ENCODE assay signal across 18 cellular contexts in the genomic region with DNA sequence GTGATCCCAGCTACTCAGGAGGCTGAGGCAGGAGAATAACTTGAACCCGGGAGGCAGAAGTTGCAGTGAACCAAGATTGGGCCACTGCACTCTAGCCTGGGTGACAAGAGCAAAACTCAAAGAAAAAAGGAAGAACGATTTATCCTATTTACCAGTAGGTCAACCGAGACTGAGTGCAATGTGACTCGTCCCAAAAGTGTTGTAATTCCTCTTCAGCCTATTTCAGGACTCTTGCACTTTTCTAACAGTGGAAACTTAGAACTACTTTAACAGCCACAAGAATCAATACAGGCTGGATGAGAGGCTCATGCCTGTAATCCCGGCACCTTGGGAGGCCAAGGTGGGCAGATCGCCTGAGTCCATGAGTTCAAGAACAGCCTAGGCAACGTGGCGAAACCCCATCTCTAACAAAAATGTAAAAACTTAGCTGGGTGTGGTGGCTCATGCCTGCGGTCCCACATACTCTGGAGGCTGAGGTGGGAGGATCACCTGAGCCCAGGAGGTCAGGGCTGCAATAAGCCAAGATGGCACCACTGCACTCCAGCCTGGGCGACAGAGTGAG. TPM values are rescaled to one million over a fixed set of nuclear protein-coding genes. Genes with fewer than 3 reads are reported as not detected.
A peak's percentile ranks its signal among the peaks of the same experiment; 100 is the strongest.
DNase-seq lines count a peak whose midpoint lies in the region; ATAC-seq, FAIRE-seq and TF ChIP-seq lines count a peak whose summit lies in the region.
"Had no signal": no experiment of that assay in that cellular context is flagged by ENCODE, and none has a peak within 500 bp of the region (broad histone marks: within the 10 kb centered on the region; RNA-seq: fewer than 3 reads in every experiment).

No MANE protein-coding gene starts in this region.

- no peak overlapping the region for H3K4ac ChIP-seq in mesenchymal stem cell (ENCODE audit: low read depth in 1 of 2, low read length in 2 of 2)

- in situ Hi-C loops in K562 (cut with MboI), result no loop called here

- H3K4me1 ChIP-seq in K562 (replicated peaks in 1 of 2; ENCODE audit: control insufficient read depth in 2 of 2, insufficient read depth in 2 of 2, low read length in 2 of 2) (peaks cover 34 to 44% of the 10 kb centered on the region in 2 experiments), mesenchymal stem cell (ENCODE audit: control insufficient read depth, insufficient read depth, low read depth, low read length) (peaks cover 6% of the 10 kb centered on the region)
- H3K4me1 ChIP-seq: SJCRH30 had no signal

- CTCF ChIA-PET in K562 (lab: Yijun Ruan, JAX; ENCODE audit: low intra/inter-chr PET ratio), result no interaction called here

- H3K9me3 ChIP-seq in K562 (replicated peaks; ENCODE audit: control insufficient read depth, insufficient read depth, low read depth, low read length) (no peaks in the 10 kb centered on the region), mesenchymal stem cell (ENCODE audit: control insufficient read depth, low read length) (no peaks in the 10 kb centered on the region)
- H3K9me3 ChIP-seq: SJCRH30 had no signal

- TF ChIP-seq RAD21 in K562 (CRISPR knock-in tag; conservative IDR thresholded peaks at IDR 0.05 in 1 of 2, IDR thresholded peaks at IDR 0.05 in 1 of 2), result no peak

- WGBS in K562 (ENCODE audit: insufficient coverage, low coverage, missing lambda C conversion rate), result 56% methylated on average over 10 of the region's 10 CpGs
- 90% methylated on average over 9 of the region's 10 CpGs for WGBS in mesenchymal stem cell

- no peak for TF ChIP-seq EP300 in K562 (IDR thresholded peaks at IDR 0.05; ENCODE audit: low read length)

- POLR2A ChIA-PET in K562 (lab: Yijun Ruan, JAX), result interaction anchor here (1.1 to 1.4 kb wide), 2 partner anchors 11 to 12 kb away, joined by 3 to 4 read pairs; no protein-coding TSS in a partner anchor

- H3K36me3 ChIP-seq in K562 (ENCODE audit: control insufficient read depth, insufficient read depth, low read length) (no peaks in the 10 kb centered on the region), mesenchymal stem cell (ENCODE audit: control insufficient read depth in 1 of 2, insufficient read depth in 2 of 2, low read depth in 1 of 2, low read length in 2 of 2) (no peaks in the 10 kb centered on the region)
- H3K36me3 ChIP-seq: SJCRH30 had no signal

- H2BK12ac ChIP-seq in mesenchymal stem cell (ENCODE audit: low read length in 2 of 2), result no peak overlapping the region

- TF ChIP-seq POLR2A in NB4 (IDR thresholded peaks at IDR 0.05; ENCODE audit: extremely low read depth, insufficient read length) (no peak), K562 (conservative IDR thresholded peaks at IDR 0.05) (no peak)

- no peak overlapping the region for H3K23ac ChIP-seq in mesenchymal stem cell (ENCODE audit: low read length in 2 of 2)

- H3K27me3 ChIP-seq in K562 (ENCODE audit: control insufficient read depth in 2 of 2, insufficient read depth in 2 of 2, low read length in 2 of 2) (no peaks in the 10 kb centered on the region), mesenchymal stem cell (ENCODE audit: control insufficient read depth in 1 of 2, insufficient read depth in 1 of 2, low read length in 2 of 2) (no peaks in the 10 kb centered on the region)
- H3K27me3 ChIP-seq: SJCRH30 had no signal

- peak overlapping the region in 1 of 2 experiments; percentile 54; a peak in 1 of 4 replicates for H3K9ac ChIP-seq in K562 (ENCODE audit: insufficient read depth in 1 of 2, low read depth in 2 of 2, low read length in 2 of 2)
- H3K9ac ChIP-seq in mesenchymal stem cell (ENCODE audit: low read length), result no peak overlapping the region

- no peak for ATAC-seq in K562

- no peak overlapping the region for H3K18ac ChIP-seq in mesenchymal stem cell (ENCODE audit: low read depth in 1 of 2, low read length in 2 of 2)

- no peak overlapping the region for H3K14ac ChIP-seq in mesenchymal stem cell (ENCODE audit: low read length in 2 of 2)

- TF ChIP-seq CTCF in NB4 (IDR thresholded peaks at IDR 0.05; ENCODE audit: low read depth, low read length) (no peak), K562 (IDR thresholded peaks at IDR 0.05 in 2 of 3, conservative IDR thresholded peaks at IDR 0.05 in 1 of 3; ENCODE audit: insufficient read depth in 2 of 3, low read depth in 1 of 3, low read length in 3 of 3) (no peak)

- BruUV-seq in K562 (replicated peaks; lab: Mats Ljungman, UMichigan), result no TSS peak

- H2AK5ac ChIP-seq in mesenchymal stem cell (ENCODE audit: low read length, severe bottlenecking), result no peak overlapping the region

- H3K4me2 ChIP-seq in K562 (ENCODE audit: insufficient read depth, low read length), result no peak overlapping the region
- H3K4me2 ChIP-seq in mesenchymal stem cell (ENCODE audit: low read length, poor library complexity, severe bottlenecking), result no peak overlapping the region

- peaks cover 14% of the 10 kb centered on the region; the same call in 2 of the 3 replicates for H3K79me2 ChIP-seq in K562 (ENCODE audit: control insufficient read depth, insufficient read depth, low read length)

- no peak for FAIRE-seq in K562 (lab: Jason Lieb, UNC)

- DNase-seq in CD1c-positive myeloid dendritic cell (ENCODE audit: extremely low spot score) (peak; percentile 47), NB4 (ENCODE audit: low read depth) (peak; percentile 50), K562 (ENCODE audit: extremely low read depth in 1 of 4, low spot score in 3 of 4) (no peak), mesenchymal stem cell (peak; percentile 26), globus pallidus (ENCODE audit: low spot score) (no peak), ecto neural progenitor cell (ENCODE audit: low spot score) (no peak), NAMALWA (ENCODE audit: low spot score) (no peak)
- DNase-seq in stimulated activated CD4-positive, alpha-beta T cell treated with anti-CD3 and anti-CD28 coated beads, Interleukin-2, amount 100 ng/mL, for 48 hours, result no peak
- DNase-seq: HCEC 1CT, NCI-H1092 treated with DMSO at 0.1 percent for 48 hours, NCI-H1694, NCI-H2107, NCI-H748 treated with DMSO at 0.1 percent for 48 hours, SJCRH30 had no signal

- peaks cover under 1% of the 10 kb centered on the region for H3K79me1 ChIP-seq in mesenchymal stem cell (replicated peaks; ENCODE audit: low read length, poor library complexity, severe bottlenecking)

- no peaks in the 10 kb centered on the region for H3K9me1 ChIP-seq in K562 (ENCODE audit: control insufficient read depth, insufficient read depth, low read length)

- H4K20me1 ChIP-seq in K562 (replicated peaks; ENCODE audit: control insufficient read depth, insufficient read depth, low read length), result no peaks in the 10 kb centered on the region

- no peak overlapping the region for H2BK15ac ChIP-seq in mesenchymal stem cell (ENCODE audit: low read depth, poor library complexity, severe bottlenecking)

- H2AFZ ChIP-seq in K562 (ENCODE audit: low read depth, low read length), result 0 out of 2 replicates have a peak overlapping the region, but pooled peaks have one; percentile 42
- H2AFZ ChIP-seq in mesenchymal stem cell (ENCODE audit: low read depth, low read length), result no peak overlapping the region

- H3K4me3 ChIP-seq in NB4 (ENCODE audit: low read depth, low read length) (no peak overlapping the region), K562 (no peak overlapping the region), mesenchymal stem cell (ENCODE audit: insufficient read depth in 1 of 2, low read depth in 1 of 2, low read length in 2 of 2) (no peak overlapping the region)
- H3K4me3 ChIP-seq: SJCRH30 had no signal

- intact Hi-C loops in K562 (cut with micrococcal nuclease), result no loop called here

- no peak overlapping the region for H2BK120ac ChIP-seq in mesenchymal stem cell (ENCODE audit: low read depth, low read length)

- H3K27ac ChIP-seq in K562 (ENCODE audit: extremely low read depth, low read depth, low read length) (peak overlapping the region; percentile 100), mesenchymal stem cell (ENCODE audit: low read length, poor library complexity, severe bottlenecking) (no peak overlapping the region)
- H3K27ac ChIP-seq: SJCRH30 had no signal

- H4K8ac ChIP-seq in mesenchymal stem cell (ENCODE audit: low read length), result no peak overlapping the region

- no peak overlapping the region for H4K91ac ChIP-seq in mesenchymal stem cell (ENCODE audit: low read length)

- H2BK5ac ChIP-seq in mesenchymal stem cell (ENCODE audit: low read depth, low read length, poor library complexity, severe bottlenecking), result no peak overlapping the region

RNA-seq across cellular contexts. Expression of a gene that starts 4.3 kb away (rescaled TPM):
- 31.6 and 83.2 TPM in 2 replicates for total RNA-seq in K562 (2011; cell fraction: chromatin; rRNA removed; ENCODE audit: low replicate concordance)
- 66.3 and 72.5 TPM in 2 replicates for total RNA-seq in K562 (2011; cell fraction: nucleolus; rRNA removed)
- total RNA-seq in K562 (2011; cell fraction: nucleoplasm; rRNA removed), result 41.0 and 45.6 TPM in 2 replicates
- 51.4 and 68.1 TPM in 2 replicates for total RNA-seq in K562 (2014; rRNA removed)
- 10.6 and 12.3 TPM in 2 replicates for total RNA-seq in K562 (2014; rRNA removed; fragmentation: Illumina TruSeq; extraction: Trizol)
- total RNA-seq in K562 (2015; rRNA removed; fragmentation: Illumina TruSeq; extraction: Trizol), result 32.9 and 35.0 TPM in 2 replicates
- total RNA-seq in K562 (2021), result 56.7 and 58.2 TPM in 2 replicates
- polyA plus RNA-seq in K562 (2011; rRNA removed), result 24.0 and 37.5 TPM in 2 replicates
- polyA plus RNA-seq in K562 (2011; cell fraction: cytosol; rRNA removed), result 42.2 and 70.3 TPM in 2 replicates
- 71.7 and 110 TPM in 2 replicates for polyA plus RNA-seq in K562 (2011; cell fraction: nucleus; rRNA removed)
- 51.4 and 65.3 TPM in 2 replicates for polyA plus RNA-seq in K562 (2012)
- 23.8 and 51.0 TPM in 2 replicates for polyA plus RNA-seq in K562 (2014; fragmentation: Illumina TruSeq; extraction: Trizol)
- polyA plus RNA-seq in K562 (2014; fragmentation: Nextera tagmentation; extraction: Ambion mirVana), result 1 to 10 TPM in 1 of 2 experiments, under 1 TPM in 1; 0.11 to 1.5 TPM
- polyA plus RNA-seq in K562 (2014; rRNA removed), result 61.9 and 73.8 TPM in 2 replicates
- 12.7 and 17.8 TPM in 2 replicates for polyA minus RNA-seq in K562 (2011; rRNA and poly(A)+ RNA removed)
- 15.7 and 17.4 TPM in 2 replicates for polyA minus RNA-seq in K562 (2011; cell fraction: cytosol; rRNA and poly(A)+ RNA removed)
- 28.8 and 37.7 TPM in 2 replicates for polyA minus RNA-seq in K562 (2011; cell fraction: nucleus; rRNA and poly(A)+ RNA removed)
- polyA plus RNA-seq in mesenchymal stem cell (2013, experiment 1 of 2), result 29.2 TPM
- polyA plus RNA-seq in mesenchymal stem cell (2013, experiment 2 of 2), result 27.7 TPM

RNA-seq across cellular contexts. Expression of a gene that starts 6.6 kb away (rescaled TPM):
- total RNA-seq in K562 (2011; cell fraction: chromatin; rRNA removed; ENCODE audit: low replicate concordance), result 3.9 and 8.3 TPM in 2 replicates
- 5.0 and 5.5 TPM in 2 replicates for total RNA-seq in K562 (2011; cell fraction: nucleolus; rRNA removed)
- 3.6 and 5.6 TPM in 2 replicates for total RNA-seq in K562 (2011; cell fraction: nucleoplasm; rRNA removed)
- 0.41 and 0.78 TPM in 2 replicates for total RNA-seq in K562 (2014; rRNA removed)
- 0.45 and 0.65 TPM in 2 replicates for total RNA-seq in K562 (2014; rRNA removed; fragmentation: Illumina TruSeq; extraction: Trizol)
- total RNA-seq in K562 (2015; rRNA removed; fragmentation: Illumina TruSeq; extraction: Trizol), result 0.45 and 0.76 TPM in 2 replicates
- total RNA-seq in K562 (2021), result 1.9 and 2.3 TPM in 2 replicates
- 1.2 and 1.9 TPM in 2 replicates for polyA plus RNA-seq in K562 (2011; rRNA removed)
- 1.4 and 1.9 TPM in 2 replicates for polyA plus RNA-seq in K562 (2011; cell fraction: cytosol; rRNA removed)
- 11.3 and 12.5 TPM in 2 replicates for polyA plus RNA-seq in K562 (2011; cell fraction: nucleus; rRNA removed)
- polyA plus RNA-seq in K562 (2012), result 2.0 and 3.0 TPM in 2 replicates
- 0.89 and 1.1 TPM in 2 replicates for polyA plus RNA-seq in K562 (2014; fragmentation: Illumina TruSeq; extraction: Trizol)
- under 1 TPM; 0.25 to 0.49 TPM for polyA plus RNA-seq in K562 (2014; fragmentation: Nextera tagmentation; extraction: Ambion mirVana)
- polyA plus RNA-seq in K562 (2014; rRNA removed), result 0.69 and 1.6 TPM in 2 replicates
- polyA minus RNA-seq in K562 (2011; rRNA and poly(A)+ RNA removed), result 0.42 and 0.57 TPM in 2 replicates
- polyA minus RNA-seq in K562 (2011; cell fraction: cytosol; rRNA and poly(A)+ RNA removed), result 1.5 TPM in 1 of 2 replicates, not detected in the other
- 2.0 and 2.2 TPM in 2 replicates for polyA minus RNA-seq in K562 (2011; cell fraction: nucleus; rRNA and poly(A)+ RNA removed)
- 0.25 TPM for polyA plus RNA-seq in mesenchymal stem cell (2013, experiment 1 of 2)
- 0.10 TPM for polyA plus RNA-seq in mesenchymal stem cell (2013, experiment 2 of 2)
- total RNA-seq: Daoy, HT1080, RPMI7951 had no signal

RNA-seq across cellular contexts. Expression of a gene that starts 12.2 kb away (rescaled TPM):
- total RNA-seq in K562 (2011; cell fraction: chromatin; rRNA removed; ENCODE audit: low replicate concordance), result 79.9 and 373 TPM in 2 replicates
- total RNA-seq in K562 (2011; cell fraction: nucleolus; rRNA removed), result 460 and 477 TPM in 2 replicates
- total RNA-seq in K562 (2011; cell fraction: nucleoplasm; rRNA removed), result 147 and 179 TPM in 2 replicates
- 258 and 338 TPM in 2 replicates for total RNA-seq in K562 (2014; rRNA removed)
- total RNA-seq in K562 (2014; rRNA removed; fragmentation: Illumina TruSeq; extraction: Trizol), result 15.3 and 28.3 TPM in 2 replicates
- 89.4 and 95.2 TPM in 2 replicates for total RNA-seq in K562 (2015; rRNA removed; fragmentation: Illumina TruSeq; extraction: Trizol)
- total RNA-seq in K562 (2021), result 296 and 312 TPM in 2 replicates
- polyA plus RNA-seq in K562 (2011; rRNA removed), result 45.2 and 88.6 TPM in 2 replicates
- polyA plus RNA-seq in K562 (2011; cell fraction: cytosol; rRNA removed), result 86.2 and 222 TPM in 2 replicates
- 460 and 607 TPM in 2 replicates for polyA plus RNA-seq in K562 (2011; cell fraction: nucleus; rRNA removed)
- polyA plus RNA-seq in K562 (2012), result 164 and 224 TPM in 2 replicates
- polyA plus RNA-seq in K562 (2014; fragmentation: Illumina TruSeq; extraction: Trizol), result 47.8 and 97.9 TPM in 2 replicates
- 1 to 10 TPM; 1.3 to 6.4 TPM for polyA plus RNA-seq in K562 (2014; fragmentation: Nextera tagmentation; extraction: Ambion mirVana)
- 161 and 163 TPM in 2 replicates for polyA plus RNA-seq in K562 (2014; rRNA removed)
- 33.3 and 52.7 TPM in 2 replicates for polyA minus RNA-seq in K562 (2011; rRNA and poly(A)+ RNA removed)
- 165 and 236 TPM in 2 replicates for polyA minus RNA-seq in K562 (2011; cell fraction: cytosol; rRNA and poly(A)+ RNA removed)
- 166 and 171 TPM in 2 replicates for polyA minus RNA-seq in K562 (2011; cell fraction: nucleus; rRNA and poly(A)+ RNA removed)
- 8.5 TPM for polyA plus RNA-seq in mesenchymal stem cell (2013, experiment 1 of 2)
- 8.3 TPM for polyA plus RNA-seq in mesenchymal stem cell (2013, experiment 2 of 2)

RNA-seq across cellular contexts. Expression of a gene that starts 42.8 kb away (rescaled TPM):
- total RNA-seq in K562 (2011; cell fraction: chromatin; rRNA removed; ENCODE audit: low replicate concordance), result 19.8 and 38.5 TPM in 2 replicates
- total RNA-seq in K562 (2011; cell fraction: nucleolus; rRNA removed), result 17.0 and 18.4 TPM in 2 replicates
- 18.8 and 48.6 TPM in 2 replicates for total RNA-seq in K562 (2011; cell fraction: nucleoplasm; rRNA removed)
- 1.8 and 4.0 TPM in 2 replicates for total RNA-seq in K562 (2014; rRNA removed)
- 1.4 and 1.7 TPM in 2 replicates for total RNA-seq in K562 (2014; rRNA removed; fragmentation: Illumina TruSeq; extraction: Trizol)
- total RNA-seq in K562 (2015; rRNA removed; fragmentation: Illumina TruSeq; extraction: Trizol), result 2.1 and 3.0 TPM in 2 replicates
- 20.2 and 26.2 TPM in 2 replicates for total RNA-seq in K562 (2021)
- 2.0 and 3.7 TPM in 2 replicates for polyA plus RNA-seq in K562 (2011; rRNA removed)
- 2.0 and 2.7 TPM in 2 replicates for polyA plus RNA-seq in K562 (2011; cell fraction: cytosol; rRNA removed)
- polyA plus RNA-seq in K562 (2011; cell fraction: nucleus; rRNA removed), result 12.7 and 28.1 TPM in 2 replicates
- 10.3 and 13.2 TPM in 2 replicates for polyA plus RNA-seq in K562 (2012)
- polyA plus RNA-seq in K562 (2014; fragmentation: Illumina TruSeq; extraction: Trizol), result 14.9 and 16.4 TPM in 2 replicates
- polyA plus RNA-seq in K562 (2014; fragmentation: Nextera tagmentation; extraction: Ambion mirVana), result under 1 TPM; 0.03 to 0.06 TPM
- 13.2 and 14.2 TPM in 2 replicates for polyA plus RNA-seq in K562 (2014; rRNA removed)
- 1.2 and 2.0 TPM in 2 replicates for polyA minus RNA-seq in K562 (2011; rRNA and poly(A)+ RNA removed)
- polyA minus RNA-seq in K562 (2011; cell fraction: cytosol; rRNA and poly(A)+ RNA removed), result 8.9 and 10.9 TPM in 2 replicates
- 7.8 and 7.9 TPM in 2 replicates for polyA minus RNA-seq in K562 (2011; cell fraction: nucleus; rRNA and poly(A)+ RNA removed)
- polyA plus RNA-seq in mesenchymal stem cell (2013, experiment 1 of 2), result 0.04 TPM
- polyA plus RNA-seq in mesenchymal stem cell (2013, experiment 2 of 2), result 0.07 TPM
- total RNA-seq: HT1080 had no signal
- polyA plus RNA-seq: IgD-negative memory B cell had no signal

RNA-seq across cellular contexts. Expression of a gene that starts 46.7 kb away (rescaled TPM):
- 2.3 and 8.3 TPM in 2 replicates for total RNA-seq in K562 (2011; cell fraction: chromatin; rRNA removed; ENCODE audit: low replicate concordance)
- total RNA-seq in K562 (2011; cell fraction: nucleolus; rRNA removed), result 4.6 and 5.2 TPM in 2 replicates
- total RNA-seq in K562 (2011; cell fraction: nucleoplasm; rRNA removed), result 3.9 and 4.4 TPM in 2 replicates
- total RNA-seq in K562 (2014; rRNA removed) (0.33 and 0.45 TPM in 2 replicates), K562 (2014; rRNA removed; fragmentation: Illumina TruSeq; extraction: Trizol) (0.22 and 0.25 TPM in 2 replicates), K562 (2015; rRNA removed; fragmentation: Illumina TruSeq; extraction: Trizol) (0.40 and 0.45 TPM in 2 replicates), K562 (2021) (1.0 and 1.3 TPM in 2 replicates)
- polyA plus RNA-seq in K562 (2011; rRNA removed) (0.46 and 0.60 TPM in 2 replicates), K562 (2014; fragmentation: Illumina TruSeq; extraction: Trizol) (0.24 and 0.76 TPM in 2 replicates), K562 (2014; fragmentation: Nextera tagmentation; extraction: Ambion mirVana) (under 1 TPM in 1 of 2 experiments, not detected in 1; 0.06 TPM), K562 (2014; rRNA removed) (0.53 and 0.92 TPM in 2 replicates)
- 0.41 and 0.94 TPM in 2 replicates for polyA plus RNA-seq in K562 (2011; cell fraction: cytosol; rRNA removed)
- 2.5 and 7.6 TPM in 2 replicates for polyA plus RNA-seq in K562 (2011; cell fraction: nucleus; rRNA removed)
- 0.53 and 1.1 TPM in 2 replicates for polyA plus RNA-seq in K562 (2012)
- polyA minus RNA-seq in K562 (2011; rRNA and poly(A)+ RNA removed), result 0.06 and 0.07 TPM in 2 replicates
- polyA minus RNA-seq in K562 (2011; cell fraction: cytosol; rRNA and poly(A)+ RNA removed), result not detected in 2 replicates
- polyA minus RNA-seq in K562 (2011; cell fraction: nucleus; rRNA and poly(A)+ RNA removed), result 0.33 and 0.94 TPM in 2 replicates
- polyA plus RNA-seq in mesenchymal stem cell (2013, experiment 1 of 2), result not detected
- polyA plus RNA-seq in mesenchymal stem cell (2013, experiment 2 of 2), result not detected
- total RNA-seq: Daoy, RPMI7951 had no signal

Comparison
In these comparisons a context has a peak if more than half of its experiments do, and no peak if none do; other contexts are left out.
1. DNase-seq: peak in CD1c-positive myeloid dendritic cell (single experiment), NB4 (single experiment) and mesenchymal stem cell (single experiment); none in K562 (0 of 4), globus pallidus (single experiment), ecto neural progenitor cell (single experiment), NAMALWA (single experiment) and stimulated activated CD4-positive, alpha-beta T cell treated with anti-CD3 and anti-CD28 coated beads, Interleukin-2, amount 100 ng/mL, for 48 hours (0 of 2).